23 cellular contexts compared by ENCODE assay signal in the genomic region with DNA sequence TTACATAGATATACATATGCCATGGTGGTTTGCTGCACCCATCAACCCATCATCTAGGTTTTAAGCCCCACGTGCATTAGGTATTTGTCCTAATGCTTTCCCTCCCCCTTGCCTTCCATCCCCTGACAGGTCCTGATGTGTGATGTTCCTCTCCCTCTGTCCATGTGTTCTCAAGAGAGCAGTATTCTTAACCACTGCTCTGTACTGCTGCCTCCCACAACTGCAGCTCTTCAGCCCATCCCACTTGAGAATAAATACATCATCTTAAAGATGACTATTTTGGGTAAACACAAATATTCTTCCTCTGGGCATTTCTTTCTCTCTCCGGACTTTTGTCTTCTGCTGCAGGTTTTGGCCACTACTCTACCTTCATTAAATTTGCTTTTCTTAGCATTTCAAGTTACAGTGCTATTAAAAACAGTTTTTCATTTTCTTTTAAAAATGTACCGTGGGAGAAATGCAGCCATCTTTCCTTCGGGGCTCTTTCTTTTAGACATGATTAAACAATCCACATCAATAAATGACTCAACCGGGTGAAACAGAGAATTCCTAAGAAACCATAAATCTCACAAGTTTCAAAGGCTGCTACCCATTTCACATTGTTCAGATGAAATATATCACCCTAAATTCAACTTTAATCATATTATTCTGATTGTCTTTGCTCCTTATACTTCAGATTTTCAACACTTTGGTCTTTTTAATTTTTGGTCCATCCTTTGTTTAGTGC.
"Had no signal": no experiment of that assay in that cellular context is flagged by ENCODE, and none has a peak within 500 bp of the region (broad histone marks: within the 10 kb centered on the region; RNA-seq: fewer than 3 reads in every experiment).

No MANE protein-coding gene starts in this region.

- H3K9me3 Mint-ChIP-seq: activated CD4-positive, alpha-beta T cell treated with anti-CD3 and anti-CD28 coated beads, Interleukin-2, amount 10 ng/mL, durations not matched to agents 24 days and 14 days had no signal

- H3K4me3 ChIP-seq: ascending aorta, esophagus muscularis mucosa, hepatocyte, sigmoid colon, stomach, upper lobe of left lung had no signal

- H3K4me1 Mint-ChIP-seq: activated CD4-positive, alpha-beta T cell treated with anti-CD3 and anti-CD28 coated beads, Interleukin-2, amount 10 ng/mL, durations not matched to agents 24 days and 14 days; activated naive CD4-positive, alpha-beta T cell treated with anti-CD3 and anti-CD28 coated beads, Interleukin-2, amount 10 ng/mL, durations not matched to agents 7 days and 5 days; activated naive CD8-positive, alpha-beta T cell treated with anti-CD3 and anti-CD28 coated beads, Interleukin-2, amount 50 U/mL, for 24 hours; natural killer cell; stimulated activated effector memory CD8-positive, alpha-beta T cell treated with anti-CD3 and anti-CD28 coated beads, Interleukin-12 subunit alpha, Interleukin-12 subunit beta, amount 100 ng/mL, for 72 hours had no signal

- FAIRE-seq: endothelial cell of umbilical vein, TTC549 had no signal

- H3K79me2 ChIP-seq: hepatocyte had no signal

- H3K9me3 ChIP-seq: ascending aorta, esophagus muscularis mucosa, sigmoid colon, stomach, upper lobe of left lung had no signal

- H2AFZ ChIP-seq: hepatocyte had no signal

- H3K4me2 ChIP-seq: hepatocyte had no signal

- H3K36me3 Mint-ChIP-seq: activated naive CD4-positive, alpha-beta T cell treated with anti-CD3 and anti-CD28 coated beads, Interleukin-2, amount 10 ng/mL, durations not matched to agents 7 days and 5 days; stimulated activated effector memory CD8-positive, alpha-beta T cell treated with anti-CD3 and anti-CD28 coated beads, Interleukin-12 subunit alpha, Interleukin-12 subunit beta, amount 100 ng/mL, for 72 hours had no signal

- ATAC-seq: activated CD8-positive, alpha-beta T cell treated with anti-CD3 and anti-CD28 coated beads, Interleukin-2, amount 10 ng/mL, durations not matched to agents 7 days and 5 days; activated naive CD8-positive, alpha-beta T cell treated with anti-CD3 and anti-CD28 coated beads, Interleukin-2, amount 50 U/mL, for 24 hours; activated T-cell treated with anti-CD3 and anti-CD28 coated beads, Interleukin-2, amount 50 U/mL, for 4 hours; foreskin keratinocyte; natural killer cell; stimulated activated effector memory CD8-positive, alpha-beta T cell treated with anti-CD3 and anti-CD28 coated beads, Interleukin-12 subunit alpha, Interleukin-12 subunit beta, amount 100 ng/mL, for 72 hours had no signal

- H3K27ac Mint-ChIP-seq: activated CD4-positive, alpha-beta T cell treated with anti-CD3 and anti-CD28 coated beads, Interleukin-2, amount 10 ng/mL, durations not matched to agents 24 days and 14 days; activated CD8-positive, alpha-beta T cell treated with anti-CD3 and anti-CD28 coated beads, Interleukin-2, amount 10 ng/mL, durations not matched to agents 7 days and 5 days; activated naive CD4-positive, alpha-beta T cell treated with anti-CD3 and anti-CD28 coated beads, Interleukin-2, amount 10 ng/mL, durations not matched to agents 7 days and 5 days; activated naive CD8-positive, alpha-beta T cell treated with anti-CD3 and anti-CD28 coated beads, Interleukin-2, amount 50 U/mL, for 24 hours; natural killer cell; stimulated activated effector memory CD8-positive, alpha-beta T cell treated with anti-CD3 and anti-CD28 coated beads, Interleukin-12 subunit alpha, Interleukin-12 subunit beta, amount 100 ng/mL, for 72 hours had no signal

- DNase-seq: activated CD4-positive, alpha-beta T cell treated with anti-CD3 and anti-CD28 coated beads, Interleukin-2, amount 10 ng/mL, durations not matched to agents 24 days and 14 days; activated CD4-positive, CD25-positive, alpha-beta regulatory T cell; activated CD8-positive, alpha-beta memory T cell treated with anti-CD3 and anti-CD28 coated beads, Interleukin-2, amount 50 U/mL, for 4 hours; activated CD8-positive, alpha-beta T cell treated with anti-CD3 and anti-CD28 coated beads, Interleukin-2, amount 10 ng/mL, durations not matched to agents 7 days and 5 days; activated effector memory CD4-positive, alpha-beta T cell treated with Interleukin-2 at 50 U/mL for 16 hours; activated naive CD4-positive, alpha-beta T cell treated with anti-CD3 and anti-CD28 coated beads, Interleukin-2, amount 10 ng/mL, durations not matched to agents 7 days and 5 days; activated naive CD8-positive, alpha-beta T cell treated with anti-CD3 and anti-CD28 coated beads, Interleukin-2, amount 50 U/mL, for 24 hours; activated T-cell treated with anti-CD3 and anti-CD28 coated beads, Interleukin-2, amount 50 U/mL, for 4 hours; dermis blood vessel endothelial cell; effector memory CD4-positive, alpha-beta T cell; mesendoderm; natural killer cell; sigmoid colon; stimulated activated CD4-positive, alpha-beta T cell treated with anti-CD3 and anti-CD28 coated beads, Interleukin-4, amount 100 ng/mL, for 24 hours; stomach; upper lobe of left lung had no signal

- H3K36me3 ChIP-seq: ascending aorta, esophagus muscularis mucosa, sigmoid colon, stomach, upper lobe of left lung had no signal

- H3K4me3 Mint-ChIP-seq: activated CD4-positive, alpha-beta T cell treated with anti-CD3 and anti-CD28 coated beads, Interleukin-2, amount 10 ng/mL, durations not matched to agents 24 days and 14 days; activated CD8-positive, alpha-beta T cell treated with anti-CD3 and anti-CD28 coated beads, Interleukin-2, amount 10 ng/mL, durations not matched to agents 7 days and 5 days; activated naive CD4-positive, alpha-beta T cell treated with anti-CD3 and anti-CD28 coated beads, Interleukin-2, amount 10 ng/mL, durations not matched to agents 7 days and 5 days; activated naive CD8-positive, alpha-beta T cell treated with anti-CD3 and anti-CD28 coated beads, Interleukin-2, amount 50 U/mL, for 24 hours; activated T-cell treated with anti-CD3 and anti-CD28 coated beads, Interleukin-2, amount 50 U/mL, for 4 hours; natural killer cell; stimulated activated effector memory CD8-positive, alpha-beta T cell treated with anti-CD3 and anti-CD28 coated beads, Interleukin-12 subunit alpha, Interleukin-12 subunit beta, amount 100 ng/mL, for 72 hours had no signal

- H3K4me1 ChIP-seq: ascending aorta, esophagus muscularis mucosa, foreskin keratinocyte, sigmoid colon, stomach, upper lobe of left lung had no signal

- H3K27me3 ChIP-seq: ascending aorta, esophagus muscularis mucosa, foreskin keratinocyte, hepatocyte, sigmoid colon, stomach, upper lobe of left lung had no signal

- H3K27me3 Mint-ChIP-seq: activated CD4-positive, alpha-beta T cell treated with anti-CD3 and anti-CD28 coated beads, Interleukin-2, amount 10 ng/mL, durations not matched to agents 24 days and 14 days; activated naive CD4-positive, alpha-beta T cell treated with anti-CD3 and anti-CD28 coated beads, Interleukin-2, amount 10 ng/mL, durations not matched to agents 7 days and 5 days; activated naive CD8-positive, alpha-beta T cell treated with anti-CD3 and anti-CD28 coated beads, Interleukin-2, amount 50 U/mL, for 24 hours had no signal

- H3K27ac ChIP-seq: ascending aorta, esophagus muscularis mucosa, foreskin keratinocyte, sigmoid colon, stomach, upper lobe of left lung had no signal
